18 cellular contexts compared by ENCODE assay signal in the genomic region with DNA sequence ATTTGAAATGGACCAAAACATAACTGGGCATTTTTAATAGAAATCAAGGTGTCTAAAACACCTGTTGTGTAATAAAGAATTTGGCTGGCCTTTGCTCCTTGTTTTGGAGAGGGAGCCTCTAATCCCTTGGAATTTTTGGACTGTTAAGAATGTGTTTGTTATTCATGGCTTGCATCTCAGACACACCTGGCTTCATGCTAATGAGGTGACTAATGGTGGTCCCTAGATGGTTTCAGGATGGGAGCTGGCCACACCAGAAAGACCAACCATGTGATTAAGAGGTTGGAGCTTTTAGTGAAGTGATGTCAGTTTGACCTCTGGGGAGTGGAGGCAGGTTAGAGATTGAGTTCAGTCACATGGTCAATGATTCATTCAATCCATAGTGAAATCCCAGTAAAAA.
DNase-seq lines count a peak whose midpoint lies in the region; ATAC-seq and TF ChIP-seq lines count a peak whose summit lies in the region.
"Had no signal": no experiment of that assay in that cellular context is flagged by ENCODE, and none has a peak within 500 bp of the region (broad histone marks: within the 10 kb centered on the region; RNA-seq: fewer than 3 reads in every experiment).

No MANE protein-coding gene starts in this region.

- H3K4me3 ChIP-seq in HUES64 (ENCODE audit: low read length) = no peak overlapping the region
- H3K4me3 ChIP-seq: BLaER1, GM12878, GM23248, HAP-1 had no signal

- H3K9me3 Mint-ChIP-seq in WTC11 = peaks cover 36% of the 10 kb centered on the region

- ATAC-seq in WTC11 = peak; percentile 19; the same call in 1 of the 2 replicates
- ATAC-seq in HG02840 (IDR thresholded peaks at IDR 0.05; ENCODE audit: low FRiP score, unreplicated experiment) = no peak
- ATAC-seq: GM12878 had no signal

- H3K4me1 ChIP-seq in HUES64 (ENCODE audit: insufficient read depth, low read length) = peaks cover 27% of the 10 kb centered on the region
- H3K4me1 ChIP-seq: BLaER1, HAP-1 had no signal

- no peak overlapping the region for H3K9ac ChIP-seq in HUES64 (ENCODE audit: low read depth, low read length)
- H3K9ac ChIP-seq: BLaER1, GM23248 had no signal

- no peak overlapping the region for H3K4me3 Mint-ChIP-seq in WTC11
- H3K4me3 Mint-ChIP-seq: CD8-positive, alpha-beta memory T cell; IgD-negative memory B cell had no signal

- peaks cover 30% of the 10 kb centered on the region for H3K36me3 Mint-ChIP-seq in WTC11
- H3K36me3 Mint-ChIP-seq: IgD-negative memory B cell had no signal

- CTCF ChIA-PET in WTC11 (lab: Charles Lee) = interaction anchor here (1.3 to 4.2 kb wide), 5 partner anchors 8 to 139 kb away, joined by 3 to 34 read pairs (median 17); no protein-coding TSS in a partner anchor

- peak overlapping the region; percentile 72 for H3K27ac Mint-ChIP-seq in WTC11
- H3K27ac Mint-ChIP-seq: CD8-positive, alpha-beta memory T cell; IgD-negative memory B cell had no signal

- no peaks in the 10 kb centered on the region for H3K36me3 ChIP-seq in HUES64 (ENCODE audit: insufficient read depth, low read length)
- H3K36me3 ChIP-seq: BLaER1, HAP-1 had no signal

- H3K4me1 Mint-ChIP-seq in WTC11 = peaks cover 62% of the 10 kb centered on the region
- H3K4me1 Mint-ChIP-seq: CD8-positive, alpha-beta memory T cell; IgD-negative memory B cell had no signal

- peaks cover 13% of the 10 kb centered on the region for H3K9me3 ChIP-seq in HUES64 (ENCODE audit: insufficient read depth, low read depth, low read length)
- H3K9me3 ChIP-seq: HAP-1 had no signal

- H3K27me3 ChIP-seq in HUES64 (ENCODE audit: insufficient read depth, low read length) = no peaks in the 10 kb centered on the region
- H3K27me3 ChIP-seq: BLaER1 had no signal

- POLR2A ChIA-PET in WTC11 (lab: Charles Lee) = no interaction called here

- H3K27me3 Mint-ChIP-seq in WTC11 (ENCODE audit: low read depth) = peaks cover 16% of the 10 kb centered on the region

- TF ChIP-seq CTCF in WTC11 (IDR thresholded peaks at IDR 0.05) = no peak

- DNase-seq in ELF-1 (ENCODE audit: low read depth, low spot score) (peak; percentile 59), WTC11 (ENCODE audit: low spot score) (no peak), kidney tubule cell (ENCODE audit: low spot score) (peak; percentile 64), T1000 (lab: John Stamatoyannopoulos, UW) (no peak), NCI-H1694 (lab: John Stamatoyannopoulos, UW) (no peak)
- DNase-seq in NK-92 treated with Interleukin-12 subunit alpha and Interleukin-12 subunit beta, amount 100 ng/mL, for 24 hours (lab: John Stamatoyannopoulos, UW) = no peak
- DNase-seq: 8988T; AML-193; CD8-positive, alpha-beta memory T cell; DMS 273 treated with DMSO at 0.1 percent for 48 hours had no signal

- peak overlapping the region; percentile 65; the same call in 1 of the 2 replicates for H3K27ac ChIP-seq in HUES64 (ENCODE audit: low read depth, low read length)
- H3K27ac ChIP-seq: BLaER1, GM23248, HL-60 had no signal

TF ChIP-seq in WTC11, 78 proteins besides CTCF, POLR2A, EP300 and RAD21 (continues in another document):
- TF ChIP-seq ZNF263 (CRISPR knock-in tag; IDR thresholded peaks at IDR 0.05; ENCODE audit: low read depth) (no peak), SOX15 (CRISPR knock-in tag; IDR thresholded peaks at IDR 0.05) (no peak), NFE2L1 (CRISPR knock-in tag; IDR thresholded peaks at IDR 0.05) (no peak), IRF2 (CRISPR knock-in tag; IDR thresholded peaks at IDR 0.05; ENCODE audit: borderline replicate concordance, low read depth) (no peak), SMAD4 (CRISPR knock-in tag; IDR thresholded peaks at IDR 0.05) (no peak), KAT7 (CRISPR knock-in tag; IDR thresholded peaks at IDR 0.05; ENCODE audit: borderline replicate concordance) (no peak), CBFB (CRISPR knock-in tag; IDR thresholded peaks at IDR 0.05; ENCODE audit: low read depth) (no peak), ZNF396 (CRISPR knock-in tag; IDR thresholded peaks at IDR 0.05; ENCODE audit: borderline replicate concordance) (no peak), ZNF219 (CRISPR knock-in tag; IDR thresholded peaks at IDR 0.05; ENCODE audit: borderline replicate concordance) (no peak), ZNF232 (CRISPR knock-in tag; IDR thresholded peaks at IDR 0.05) (no peak)
- TF ChIP-seq, protein P1, sequence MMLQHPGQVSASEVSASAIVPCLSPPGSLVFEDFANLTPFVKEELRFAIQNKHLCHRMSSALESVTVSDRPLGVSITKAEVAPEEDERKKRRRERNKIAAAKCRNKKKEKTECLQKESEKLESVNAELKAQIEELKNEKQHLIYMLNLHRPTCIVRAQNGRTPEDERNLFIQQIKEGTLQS (CRISPR knock-in tag; conservative IDR thresholded peaks at IDR 0.05) = no peak
- TF ChIP-seq, protein P2, sequence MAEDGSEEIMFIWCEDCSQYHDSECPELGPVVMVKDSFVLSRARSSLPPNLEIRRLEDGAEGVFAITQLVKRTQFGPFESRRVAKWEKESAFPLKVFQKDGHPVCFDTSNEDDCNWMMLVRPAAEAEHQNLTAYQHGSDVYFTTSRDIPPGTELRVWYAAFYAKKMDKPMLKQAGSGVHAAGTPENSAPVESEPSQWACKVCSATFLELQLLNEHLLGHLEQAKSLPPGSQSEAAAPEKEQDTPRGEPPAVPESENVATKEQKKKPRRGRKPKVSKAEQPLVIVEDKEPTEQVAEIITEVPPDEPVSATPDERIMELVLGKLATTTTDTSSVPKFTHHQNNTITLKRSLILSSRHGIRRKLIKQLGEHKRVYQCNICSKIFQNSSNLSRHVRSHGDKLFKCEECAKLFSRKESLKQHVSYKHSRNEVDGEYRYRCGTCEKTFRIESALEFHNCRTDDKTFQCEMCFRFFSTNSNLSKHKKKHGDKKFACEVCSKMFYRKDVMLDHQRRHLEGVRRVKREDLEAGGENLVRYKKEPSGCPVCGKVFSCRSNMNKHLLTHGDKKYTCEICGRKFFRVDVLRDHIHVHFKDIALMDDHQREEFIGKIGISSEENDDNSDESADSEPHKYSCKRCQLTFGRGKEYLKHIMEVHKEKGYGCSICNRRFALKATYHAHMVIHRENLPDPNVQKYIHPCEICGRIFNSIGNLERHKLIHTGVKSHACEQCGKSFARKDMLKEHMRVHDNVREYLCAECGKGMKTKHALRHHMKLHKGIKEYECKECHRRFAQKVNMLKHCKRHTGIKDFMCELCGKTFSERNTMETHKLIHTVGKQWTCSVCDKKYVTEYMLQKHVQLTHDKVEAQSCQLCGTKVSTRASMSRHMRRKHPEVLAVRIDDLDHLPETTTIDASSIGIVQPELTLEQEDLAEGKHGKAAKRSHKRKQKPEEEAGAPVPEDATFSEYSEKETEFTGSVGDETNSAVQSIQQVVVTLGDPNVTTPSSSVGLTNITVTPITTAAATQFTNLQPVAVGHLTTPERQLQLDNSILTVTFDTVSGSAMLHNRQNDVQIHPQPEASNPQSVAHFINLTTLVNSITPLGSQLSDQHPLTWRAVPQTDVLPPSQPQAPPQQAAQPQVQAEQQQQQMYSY (CRISPR knock-in tag; IDR thresholded peaks at IDR 0.05) = no peak
- TF ChIP-seq, protein P3, sequence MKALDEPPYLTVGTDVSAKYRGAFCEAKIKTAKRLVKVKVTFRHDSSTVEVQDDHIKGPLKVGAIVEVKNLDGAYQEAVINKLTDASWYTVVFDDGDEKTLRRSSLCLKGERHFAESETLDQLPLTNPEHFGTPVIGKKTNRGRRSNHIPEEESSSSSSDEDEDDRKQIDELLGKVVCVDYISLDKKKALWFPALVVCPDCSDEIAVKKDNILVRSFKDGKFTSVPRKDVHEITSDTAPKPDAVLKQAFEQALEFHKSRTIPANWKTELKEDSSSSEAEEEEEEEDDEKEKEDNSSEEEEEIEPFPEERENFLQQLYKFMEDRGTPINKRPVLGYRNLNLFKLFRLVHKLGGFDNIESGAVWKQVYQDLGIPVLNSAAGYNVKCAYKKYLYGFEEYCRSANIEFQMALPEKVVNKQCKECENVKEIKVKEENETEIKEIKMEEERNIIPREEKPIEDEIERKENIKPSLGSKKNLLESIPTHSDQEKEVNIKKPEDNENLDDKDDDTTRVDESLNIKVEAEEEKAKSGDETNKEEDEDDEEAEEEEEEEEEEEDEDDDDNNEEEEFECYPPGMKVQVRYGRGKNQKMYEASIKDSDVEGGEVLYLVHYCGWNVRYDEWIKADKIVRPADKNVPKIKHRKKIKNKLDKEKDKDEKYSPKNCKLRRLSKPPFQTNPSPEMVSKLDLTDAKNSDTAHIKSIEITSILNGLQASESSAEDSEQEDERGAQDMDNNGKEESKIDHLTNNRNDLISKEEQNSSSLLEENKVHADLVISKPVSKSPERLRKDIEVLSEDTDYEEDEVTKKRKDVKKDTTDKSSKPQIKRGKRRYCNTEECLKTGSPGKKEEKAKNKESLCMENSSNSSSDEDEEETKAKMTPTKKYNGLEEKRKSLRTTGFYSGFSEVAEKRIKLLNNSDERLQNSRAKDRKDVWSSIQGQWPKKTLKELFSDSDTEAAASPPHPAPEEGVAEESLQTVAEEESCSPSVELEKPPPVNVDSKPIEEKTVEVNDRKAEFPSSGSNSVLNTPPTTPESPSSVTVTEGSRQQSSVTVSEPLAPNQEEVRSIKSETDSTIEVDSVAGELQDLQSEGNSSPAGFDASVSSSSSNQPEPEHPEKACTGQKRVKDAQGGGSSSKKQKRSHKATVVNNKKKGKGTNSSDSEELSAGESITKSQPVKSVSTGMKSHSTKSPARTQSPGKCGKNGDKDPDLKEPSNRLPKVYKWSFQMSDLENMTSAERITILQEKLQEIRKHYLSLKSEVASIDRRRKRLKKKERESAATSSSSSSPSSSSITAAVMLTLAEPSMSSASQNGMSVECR (CRISPR knock-in tag; IDR thresholded peaks at IDR 0.05; ENCODE audit: borderline replicate concordance) = no peak
- TF ChIP-seq, protein P4, sequence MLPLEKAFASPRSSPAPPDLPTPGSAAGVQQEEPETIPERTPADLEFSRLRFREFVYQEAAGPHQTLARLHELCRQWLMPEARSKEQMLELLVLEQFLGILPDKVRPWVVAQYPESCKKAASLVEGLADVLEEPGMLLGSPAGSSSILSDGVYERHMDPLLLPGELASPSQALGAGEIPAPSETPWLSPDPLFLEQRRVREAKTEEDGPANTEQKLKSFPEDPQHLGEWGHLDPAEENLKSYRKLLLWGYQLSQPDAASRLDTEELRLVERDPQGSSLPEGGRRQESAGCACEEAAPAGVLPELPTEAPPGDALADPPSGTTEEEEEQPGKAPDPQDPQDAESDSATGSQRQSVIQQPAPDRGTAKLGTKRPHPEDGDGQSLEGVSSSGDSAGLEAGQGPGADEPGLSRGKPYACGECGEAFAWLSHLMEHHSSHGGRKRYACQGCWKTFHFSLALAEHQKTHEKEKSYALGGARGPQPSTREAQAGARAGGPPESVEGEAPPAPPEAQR (CRISPR knock-in tag; IDR thresholded peaks at IDR 0.05) = no peak
- TF ChIP-seq, protein P5, sequence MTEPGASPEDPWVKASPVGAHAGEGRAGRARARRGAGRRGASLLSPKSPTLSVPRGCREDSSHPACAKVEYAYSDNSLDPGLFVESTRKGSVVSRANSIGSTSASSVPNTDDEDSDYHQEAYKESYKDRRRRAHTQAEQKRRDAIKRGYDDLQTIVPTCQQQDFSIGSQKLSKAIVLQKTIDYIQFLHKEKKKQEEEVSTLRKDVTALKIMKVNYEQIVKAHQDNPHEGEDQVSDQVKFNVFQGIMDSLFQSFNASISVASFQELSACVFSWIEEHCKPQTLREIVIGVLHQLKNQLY (CRISPR knock-in tag; IDR thresholded peaks at IDR 0.05) = no peak

Comparison
In these comparisons a context has a peak if more than half of its experiments do, and no peak if none do; other contexts are left out.
1. DNase-seq: peak in ELF-1 (single experiment) and kidney tubule cell (single experiment); none in WTC11 (single experiment), T1000 (single experiment), NCI-H1694 (single experiment) and NK-92 treated with Interleukin-12 subunit alpha and Interleukin-12 subunit beta, amount 100 ng/mL, for 24 hours (single experiment).